17 cellular contexts compared by ENCODE assay signal in genomic region chr12:119505001-119505400, GRCh38.
"Had no signal": no experiment of that assay in that cellular context is flagged by ENCODE, and none has a peak within 500 bp of the region (broad histone marks: within the 10 kb centered on the region; RNA-seq: fewer than 3 reads in every experiment).

No MANE protein-coding gene starts in this region.

- DNase-seq: activated CD4-positive, alpha-beta T cell treated with anti-CD3 and anti-CD28 coated beads for 4 hours; activated CD8-positive, alpha-beta memory T cell treated with anti-CD3 and anti-CD28 coated beads, Interleukin-2, amount 50 U/mL, for 4 hours; activated CD8-positive, alpha-beta T cell treated with anti-CD3 and anti-CD28 coated beads for 36 hours; activated gamma-delta T cell treated with Interleukin-2 at 50 U/mL for 16 hours; activated T-cell treated with anti-CD3 and anti-CD28 coated beads, Interleukin-2, amount 50 U/mL, for 72 hours; cortex of kidney; effector CD8-positive, alpha-beta T cell; hippocampal formation; occipital lobe; stimulated activated CD4-positive, alpha-beta T cell treated with anti-CD3 and anti-CD28 coated beads, Interleukin-2, amount 100 ng/mL, for 48 hours; stimulated activated naive CD8-positive, alpha-beta T cell treated with anti-CD3 and anti-CD28 coated beads, Interleukin-15, amount 100 ng/mL, for 72 hours; T-helper 1 cell; testis had no signal

- H3K4me1 ChIP-seq: ascending aorta, prostate gland, testis had no signal

- H3K9me3 ChIP-seq: ascending aorta, prostate gland, testis had no signal

- H3K27ac ChIP-seq: ascending aorta, epithelial cell of prostate, prostate gland, testis had no signal

- H3K4me3 ChIP-seq: ascending aorta, prostate gland, testis had no signal

- H3K36me3 ChIP-seq: ascending aorta, prostate gland had no signal

- ATAC-seq: activated CD8-positive, alpha-beta T cell treated with anti-CD3 and anti-CD28 coated beads for 36 hours; activated T-cell treated with anti-CD3 and anti-CD28 coated beads, Interleukin-2, amount 50 U/mL, for 72 hours; sciatic nerve; stimulated activated naive CD8-positive, alpha-beta T cell treated with anti-CD3 and anti-CD28 coated beads, Interleukin-15, amount 100 ng/mL, for 72 hours had no signal

- H3K27me3 ChIP-seq: ascending aorta, testis had no signal
